In the genomic region with DNA sequence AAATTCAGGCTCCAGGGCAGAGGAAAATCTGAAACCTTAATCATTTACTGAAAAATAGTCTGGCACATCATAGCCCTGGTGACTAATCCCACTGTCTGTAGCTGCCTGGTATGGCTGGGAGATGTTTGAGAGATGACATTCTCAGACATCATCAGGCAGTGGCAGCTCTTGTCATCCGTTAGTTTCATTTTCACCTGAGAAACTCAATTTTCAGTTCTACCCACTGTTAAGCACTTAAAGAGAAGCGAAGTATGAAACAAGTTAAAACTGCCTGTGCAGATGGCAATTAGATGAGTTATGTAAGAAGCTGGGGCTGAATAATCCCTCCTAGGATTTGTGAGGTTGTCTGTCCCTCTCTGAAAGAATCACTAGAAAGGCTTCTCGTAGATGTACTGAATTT, we compare ENCODE assay signal across 9 cellular contexts.
DNase-seq lines count a peak whose midpoint lies in the region; ATAC-seq, FAIRE-seq and TF ChIP-seq lines count a peak whose summit lies in the region.
"Had no signal": no experiment of that assay in that cellular context is flagged by ENCODE, and none has a peak within 500 bp of the region (broad histone marks: within the 10 kb centered on the region; RNA-seq: fewer than 3 reads in every experiment).

No MANE protein-coding gene starts in this region.

- TF ChIP-seq RAD21 in GM12878 (IDR thresholded peaks at IDR 0.05; ENCODE audit: insufficient read depth, low read depth, low read length): no peak

- in situ Hi-C loops in GM12878 (cut with MboI): no loop called here

- DNase-seq in DND-41 (peak; percentile 10), GM12878 (ENCODE audit: low read depth, low spot score) (peak; percentile 50), substantia nigra (lab: John Stamatoyannopoulos, UW) (no peak), NCI-H1092 (lab: John Stamatoyannopoulos, UW) (no peak), DMS114 treated with DMSO at 0.1 percent for 48 hours (lab: John Stamatoyannopoulos, UW; ENCODE audit: unreplicated experiment) (no peak), COLO829 (ENCODE audit: low spot score) (no peak)
- DNase-seq: naive thymus-derived CD4-positive, alpha-beta T cell had no signal

- H3K27ac ChIP-seq in DND-41 (ENCODE audit: low read length): no peak overlapping the region; the same call in 1 of the 2 replicates
- no peak overlapping the region for H3K27ac ChIP-seq in GM12878 (ENCODE audit: control insufficient read depth, insufficient read depth)
- H3K27ac ChIP-seq in substantia nigra (ENCODE audit: low read depth, low read length, poor library complexity, severe bottlenecking): no peak overlapping the region

- SMC1A ChIA-PET in GM12878 (lab: Charles Lee; ENCODE audit: uncharacterized antibody, unreplicated experiment): interaction anchor here (0.7 to 5.0 kb wide), 16 partner anchors 10 to 184 kb away, joined by 3 to 21 read pairs (median 3); no protein-coding TSS in a partner anchor

- no peak; a peak in 1 of 4 replicates for TF ChIP-seq EP300 in GM12878 (IDR thresholded peaks at IDR 0.05; ENCODE audit: borderline replicate concordance in 1 of 2, control insufficient read depth in 1 of 2, low read depth in 2 of 2, low read length in 2 of 2)

- intact Hi-C loops in GM12878 (cut with micrococcal nuclease; ENCODE audit: unreplicated experiment): no loop called here

- no TSS peak for BruUV-seq in GM12878 (replicated peaks; lab: Mats Ljungman, UMichigan)

- H3K27me3 ChIP-seq in DND-41 (ENCODE audit: insufficient read depth, low read length, poor library complexity): no peaks in the 10 kb centered on the region
- H3K27me3 ChIP-seq in GM12878 (replicated peaks in 1 of 2; ENCODE audit: control insufficient read depth in 2 of 2, insufficient read depth in 2 of 2, low read length in 1 of 2): no peaks in the 10 kb centered on the region

- H3K9me3 ChIP-seq in DND-41 (ENCODE audit: insufficient read depth, low read length, severe bottlenecking) (no peaks in the 10 kb centered on the region), GM12878 (replicated peaks; ENCODE audit: control insufficient read depth, insufficient read depth, low read length) (no peaks in the 10 kb centered on the region)

- WGBS in GM12878 (ENCODE audit: insufficient coverage, insufficient replicate concordance, low lambda C conversion rate, missing lambda C conversion rate): 1% methylated on average over 3 of the region's 3 CpGs

- POLR2A ChIA-PET in GM12878 (lab: Charles Lee): interaction anchor here (0.8 to 1.0 kb wide), 2 partner anchors 14 to 57 kb away, joined by 3 read pairs; no protein-coding TSS in a partner anchor

- H3K4me2 ChIP-seq in DND-41 (ENCODE audit: insufficient read depth, low read length) (peak overlapping the region; percentile 25; the same call in 1 of the 2 replicates), GM12878 (ENCODE audit: control insufficient read depth, insufficient read depth) (peak overlapping the region; percentile 59; the same call in 1 of the 2 replicates)

- H3K79me2 ChIP-seq in DND-41 (ENCODE audit: insufficient read depth, low read length): no peaks in the 10 kb centered on the region
- no peaks in the 10 kb centered on the region for H3K79me2 ChIP-seq in GM12878 (ENCODE audit: control insufficient read depth, insufficient read depth, low read length)

- ATAC-seq in DND-41 (ENCODE audit: insufficient read depth, low read depth): peak; percentile 87
- ATAC-seq in GM19395 (IDR thresholded peaks at IDR 0.05; ENCODE audit: unreplicated experiment): peak; percentile 98
- peak; percentile 88 for ATAC-seq in HG03280 (IDR thresholded peaks at IDR 0.05; ENCODE audit: unreplicated experiment)
- peak; percentile 98 for ATAC-seq in GM12878
- ATAC-seq: naive thymus-derived CD4-positive, alpha-beta T cell had no signal

- H2AFZ ChIP-seq in DND-41 (ENCODE audit: low read depth, low read length) (peak overlapping the region; percentile 43), GM12878 (ENCODE audit: control insufficient read depth, low read depth, low read length) (peak overlapping the region; percentile 7; the same call in 1 of the 2 replicates)

- CTCF ChIA-PET in GM12878 (lab: Yijun Ruan, JAX): interaction anchor here (0.8 to 0.9 kb wide), 2 partner anchors 27 to 29 kb away, joined by 3 to 4 read pairs; no protein-coding TSS in a partner anchor

- H3K36me3 ChIP-seq in DND-41 (ENCODE audit: insufficient read depth, low read length) (no peaks in the 10 kb centered on the region), GM12878 (ENCODE audit: control insufficient read depth in 2 of 2, insufficient read depth in 2 of 2, low read length in 1 of 2) (no peaks in the 10 kb centered on the region)

- H3K4me1 ChIP-seq in DND-41 (ENCODE audit: insufficient read depth, low read length) (0 out of 2 replicates have a peak, but pooled peaks cover 3% of the 10 kb centered on the region), GM12878 (ENCODE audit: control insufficient read depth, insufficient read depth, low read length) (peaks cover 3% of the 10 kb centered on the region; the same call in 1 of the 2 replicates)

- peak; percentile 87 for FAIRE-seq in GM12878 (lab: Jason Lieb, UNC)

- RAD21 ChIA-PET in GM12878 (lab: Charles Lee; ENCODE audit: unreplicated experiment): interaction anchor here (0.7 to 3.6 kb wide), 9 partner anchors 29 to 189 kb away, joined by 3 to 11 read pairs (median 3); no protein-coding TSS in a partner anchor

- H3K9ac ChIP-seq in DND-41 (ENCODE audit: low read depth, low read length) (no peak overlapping the region), GM12878 (ENCODE audit: control insufficient read depth, insufficient read depth, low read length) (no peak overlapping the region)

- TF ChIP-seq CTCF in DND-41 (IDR thresholded peaks at IDR 0.05; ENCODE audit: borderline replicate concordance, extremely low read depth, low read length, poor library complexity, severe bottlenecking): no peak
- TF ChIP-seq CTCF in GM12878 (IDR thresholded peaks at IDR 0.05 in 2 of 3, conservative IDR thresholded peaks at IDR 0.05 in 1 of 3; ENCODE audit: control insufficient read depth in 2 of 3, extremely low read depth in 1 of 3, insufficient read depth in 1 of 3, low read depth in 3 of 3, low read length in 3 of 3): no peak

- H4K20me1 ChIP-seq in DND-41 (ENCODE audit: insufficient read depth, low read length) (no peaks in the 10 kb centered on the region), GM12878 (ENCODE audit: control insufficient read depth, insufficient read depth) (no peaks in the 10 kb centered on the region)

- H3K4me3 ChIP-seq in DND-41 (ENCODE audit: low read depth in 1 of 2, low read length in 2 of 2): no peak overlapping the region
- no peak overlapping the region for H3K4me3 ChIP-seq in GM12878

- TF ChIP-seq POLR2A in GM12878 (IDR thresholded peaks at IDR 0.05; ENCODE audit: low read depth, low read length): no peak

TF ChIP-seq in GM12878, 131 proteins besides CTCF, POLR2A, EP300 and RAD21 (continues in another document):
- TF ChIP-seq CBFB (IDR thresholded peaks at IDR 0.05; ENCODE audit: low read depth): no peak
- TF ChIP-seq NBN (IDR thresholded peaks at IDR 0.05): peak; percentile 50; the same call in 1 of the 2 replicates
- TF ChIP-seq, protein P1, sequence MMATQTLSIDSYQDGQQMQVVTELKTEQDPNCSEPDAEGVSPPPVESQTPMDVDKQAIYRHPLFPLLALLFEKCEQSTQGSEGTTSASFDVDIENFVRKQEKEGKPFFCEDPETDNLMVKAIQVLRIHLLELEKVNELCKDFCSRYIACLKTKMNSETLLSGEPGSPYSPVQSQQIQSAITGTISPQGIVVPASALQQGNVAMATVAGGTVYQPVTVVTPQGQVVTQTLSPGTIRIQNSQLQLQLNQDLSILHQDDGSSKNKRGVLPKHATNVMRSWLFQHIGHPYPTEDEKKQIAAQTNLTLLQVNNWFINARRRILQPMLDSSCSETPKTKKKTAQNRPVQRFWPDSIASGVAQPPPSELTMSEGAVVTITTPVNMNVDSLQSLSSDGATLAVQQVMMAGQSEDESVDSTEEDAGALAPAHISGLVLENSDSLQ (IDR thresholded peaks at IDR 0.05): peak; percentile 79
- TF ChIP-seq, protein P2, sequence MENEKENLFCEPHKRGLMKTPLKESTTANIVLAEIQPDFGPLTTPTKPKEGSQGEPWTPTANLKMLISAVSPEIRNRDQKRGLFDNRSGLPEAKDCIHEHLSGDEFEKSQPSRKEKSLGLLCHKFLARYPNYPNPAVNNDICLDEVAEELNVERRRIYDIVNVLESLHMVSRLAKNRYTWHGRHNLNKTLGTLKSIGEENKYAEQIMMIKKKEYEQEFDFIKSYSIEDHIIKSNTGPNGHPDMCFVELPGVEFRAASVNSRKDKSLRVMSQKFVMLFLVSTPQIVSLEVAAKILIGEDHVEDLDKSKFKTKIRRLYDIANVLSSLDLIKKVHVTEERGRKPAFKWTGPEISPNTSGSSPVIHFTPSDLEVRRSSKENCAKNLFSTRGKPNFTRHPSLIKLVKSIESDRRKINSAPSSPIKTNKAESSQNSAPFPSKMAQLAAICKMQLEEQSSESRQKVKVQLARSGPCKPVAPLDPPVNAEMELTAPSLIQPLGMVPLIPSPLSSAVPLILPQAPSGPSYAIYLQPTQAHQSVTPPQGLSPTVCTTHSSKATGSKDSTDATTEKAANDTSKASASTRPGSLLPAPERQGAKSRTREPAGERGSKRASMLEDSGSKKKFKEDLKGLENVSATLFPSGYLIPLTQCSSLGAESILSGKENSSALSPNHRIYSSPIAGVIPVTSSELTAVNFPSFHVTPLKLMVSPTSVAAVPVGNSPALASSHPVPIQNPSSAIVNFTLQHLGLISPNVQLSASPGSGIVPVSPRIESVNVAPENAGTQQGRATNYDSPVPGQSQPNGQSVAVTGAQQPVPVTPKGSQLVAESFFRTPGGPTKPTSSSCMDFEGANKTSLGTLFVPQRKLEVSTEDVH (IDR thresholded peaks at IDR 0.05; ENCODE audit: low read depth, partially characterized antibody): no peak
- TF ChIP-seq, protein P3, sequence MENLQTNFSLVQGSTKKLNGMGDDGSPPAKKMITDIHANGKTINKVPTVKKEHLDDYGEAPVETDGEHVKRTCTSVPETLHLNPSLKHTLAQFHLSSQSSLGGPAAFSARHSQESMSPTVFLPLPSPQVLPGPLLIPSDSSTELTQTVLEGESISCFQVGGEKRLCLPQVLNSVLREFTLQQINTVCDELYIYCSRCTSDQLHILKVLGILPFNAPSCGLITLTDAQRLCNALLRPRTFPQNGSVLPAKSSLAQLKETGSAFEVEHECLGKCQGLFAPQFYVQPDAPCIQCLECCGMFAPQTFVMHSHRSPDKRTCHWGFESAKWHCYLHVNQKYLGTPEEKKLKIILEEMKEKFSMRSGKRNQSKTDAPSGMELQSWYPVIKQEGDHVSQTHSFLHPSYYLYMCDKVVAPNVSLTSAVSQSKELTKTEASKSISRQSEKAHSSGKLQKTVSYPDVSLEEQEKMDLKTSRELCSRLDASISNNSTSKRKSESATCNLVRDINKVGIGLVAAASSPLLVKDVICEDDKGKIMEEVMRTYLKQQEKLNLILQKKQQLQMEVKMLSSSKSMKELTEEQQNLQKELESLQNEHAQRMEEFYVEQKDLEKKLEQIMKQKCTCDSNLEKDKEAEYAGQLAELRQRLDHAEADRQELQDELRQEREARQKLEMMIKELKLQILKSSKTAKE (IDR thresholded peaks at IDR 0.05; ENCODE audit: low read depth, poor library complexity, severe bottlenecking): peak; percentile 87
- TF ChIP-seq ATF7 (IDR thresholded peaks at IDR 0.05; ENCODE audit: low read depth): peak; percentile 81
- TF ChIP-seq IKZF2 (IDR thresholded peaks at IDR 0.05): peak in 1 of 2 experiments; percentile 42; a peak in 2 of 4 replicates
- TF ChIP-seq BCL11A (IDR thresholded peaks at IDR 0.05; ENCODE audit: low read depth, low read length): no peak

Comparison
In these comparisons a context has a peak if more than half of its experiments do, and no peak if none do; other contexts are left out.
1. DNase-seq: peak in DND-41 (single experiment) and GM12878 (single experiment); none in substantia nigra (0 of 49), NCI-H1092 (single experiment), DMS114 treated with DMSO at 0.1 percent for 48 hours (single experiment) and COLO829 (single experiment).
2. Peak in every context shown above with its lines, with median percentiles within 50 percentile points of each other: ATAC-seq.